Comparison of ENCODE assay signal across 22 cellular contexts in genomic region chr19:33506498-33506897, GRCh38.
"Had no signal": no experiment of that assay in that cellular context is flagged by ENCODE, and none has a peak within 500 bp of the region (broad histone marks: within the 10 kb centered on the region; RNA-seq: fewer than 3 reads in every experiment).

No MANE protein-coding gene starts in this region.

- H3K4me3 ChIP-seq: coronary artery, esophagus squamous epithelium, gastrocnemius medialis, smooth muscle cell had no signal

- FAIRE-seq: islet of Langerhans had no signal

- H2AFZ ChIP-seq: parathyroid adenoma had no signal

- H3K9me3 Mint-ChIP-seq: activated naive CD4-positive, alpha-beta T cell treated with anti-CD3 and anti-CD28 coated beads for 36 hours; natural killer cell; stimulated activated naive B cell treated with anti-CD40 and anti-IgM and Interleukin-4, amounts not matched to agents 10 μg/mL and 1 μg/mL and 100 μg/mL, for 72 hours had no signal

- H3K36me3 Mint-ChIP-seq: natural killer cell had no signal

- H3K79me2 ChIP-seq: parathyroid adenoma had no signal

- H3K27me3 ChIP-seq: esophagus squamous epithelium, gastrocnemius medialis, neutrophil had no signal

- ATAC-seq: activated T-cell treated with anti-CD3 and anti-CD28 coated beads, Interleukin-2, amount 50 U/mL, for 72 hours; gastrocnemius medialis; left ventricle myocardium superior; sciatic nerve; stimulated activated naive B cell treated with anti-CD40 and anti-IgM and Interleukin-4, amounts not matched to agents 10 μg/mL and 1 μg/mL and 100 μg/mL, for 72 hours had no signal

- H3K9ac ChIP-seq: parathyroid adenoma had no signal

- H3K27ac ChIP-seq: coronary artery, gastrocnemius medialis, neutrophil, parathyroid adenoma had no signal

- H3K4me3 Mint-ChIP-seq: activated naive CD4-positive, alpha-beta T cell treated with anti-CD3 and anti-CD28 coated beads for 36 hours; activated T-cell treated with anti-CD3 and anti-CD28 coated beads, Interleukin-2, amount 50 U/mL, for 72 hours; natural killer cell; stimulated activated naive B cell treated with anti-CD40 and anti-IgM and Interleukin-4, amounts not matched to agents 10 μg/mL and 1 μg/mL and 100 μg/mL, for 72 hours had no signal

- DNase-seq: activated CD4-positive, alpha-beta T cell treated with anti-CD3 and anti-CD28 coated beads, Interleukin-2, amount 50 U/mL, for 48 hours; activated effector memory CD4-positive, alpha-beta T cell treated with Interleukin-2 at 50 U/mL for 16 hours; activated naive CD4-positive, alpha-beta T cell treated with anti-CD3 and anti-CD28 coated beads for 36 hours; activated T-cell treated with anti-CD3 and anti-CD28 coated beads, Interleukin-2, amount 50 U/mL, for 72 hours; cerebellar nuclear complex; esophagus squamous epithelium; gastrocnemius medialis; head of caudate nucleus; left ventricle myocardium superior; mammary epithelial cell; midbrain; natural killer cell; stimulated activated CD4-positive, alpha-beta T cell treated with anti-CD3 and anti-CD28 coated beads, Interleukin-15, amount 100 ng/mL, for 24 hours; stimulated activated CD8-positive, alpha-beta memory T cell treated with anti-CD3 and anti-CD28 coated beads, Interleukin-4, amount 100 ng/mL, for 48 hours; stimulated activated naive B cell treated with anti-CD40 and anti-IgM and Interleukin-4, amounts not matched to agents 10 μg/mL and 1 μg/mL and 100 μg/mL, for 72 hours; T-helper 9 cell had no signal

- H3K36me3 ChIP-seq: neutrophil had no signal

- H3K9me3 ChIP-seq: esophagus squamous epithelium, gastrocnemius medialis, neutrophil had no signal

- H3K4me2 ChIP-seq: smooth muscle cell had no signal

- H3K27ac Mint-ChIP-seq: activated naive CD4-positive, alpha-beta T cell treated with anti-CD3 and anti-CD28 coated beads for 36 hours; activated T-cell treated with anti-CD3 and anti-CD28 coated beads, Interleukin-2, amount 50 U/mL, for 72 hours; stimulated activated naive B cell treated with anti-CD40 and anti-IgM and Interleukin-4, amounts not matched to agents 10 μg/mL and 1 μg/mL and 100 μg/mL, for 72 hours had no signal

- H3K27me3 Mint-ChIP-seq: stimulated activated naive B cell treated with anti-CD40 and anti-IgM and Interleukin-4, amounts not matched to agents 10 μg/mL and 1 μg/mL and 100 μg/mL, for 72 hours had no signal
